12 cellular contexts compared by ENCODE assay signal in genomic region chr11:103875855-103876510, GRCh38.
A peak's percentile ranks its signal among the peaks of the same experiment; 100 is the strongest.
DNase-seq lines count a peak whose midpoint lies in the region; ATAC-seq and TF ChIP-seq lines count a peak whose summit lies in the region.
"Had no signal": no experiment of that assay in that cellular context is flagged by ENCODE, and none has a peak within 500 bp of the region (broad histone marks: within the 10 kb centered on the region; RNA-seq: fewer than 3 reads in every experiment).

No MANE protein-coding gene starts in this region.

- WGBS in esophagus squamous epithelium, 2 donors = 55 to 89% methylated on average over 2 of the region's 2 CpGs

- H3K27ac ChIP-seq in SU-DHL-6 (ENCODE audit: low read depth, low read length) = peak overlapping the region; percentile 69
- H3K27ac ChIP-seq in esophagus squamous epithelium = no peak overlapping the region
- H3K27ac ChIP-seq: cardiac muscle cell, neural progenitor cell had no signal

- no peaks in the 10 kb centered on the region for H4K20me1 ChIP-seq in SU-DHL-6 (ENCODE audit: low read depth, low read length)

- no peak for TF ChIP-seq POLR2A in esophagus squamous epithelium (IDR thresholded peaks at IDR 0.05)

- peak overlapping the region; percentile 32 for H3K4me2 ChIP-seq in SU-DHL-6 (ENCODE audit: low read depth, low read length, poor library complexity, severe bottlenecking)
- H3K4me2 ChIP-seq: neural progenitor cell had no signal

- peaks cover 9% of the 10 kb centered on the region; the same call in 1 of the 2 replicates for H3F3A ChIP-seq in SU-DHL-6 (ENCODE audit: insufficient read depth)

- H3K36me3 ChIP-seq in SU-DHL-6 (ENCODE audit: low read length) (no peaks in the 10 kb centered on the region), esophagus squamous epithelium (no peaks in the 10 kb centered on the region)
- H3K36me3 ChIP-seq: cardiac muscle cell, neural progenitor cell had no signal

- no peaks in the 10 kb centered on the region for H3K4me1 ChIP-seq in esophagus squamous epithelium
- H3K4me1 ChIP-seq: neural progenitor cell had no signal

- ATAC-seq in GM18870 (IDR thresholded peaks at IDR 0.05; ENCODE audit: unreplicated experiment) (peak; percentile 83), GM21515 (IDR thresholded peaks at IDR 0.05; ENCODE audit: unreplicated experiment) (peak; percentile 95), HG03066 (IDR thresholded peaks at IDR 0.05; ENCODE audit: low read depth, unreplicated experiment) (peak; percentile 92), SK-N-SH treated with all-trans-retinoic acid at 6 μM for 48 hours (no peak)

- H3K79me2 ChIP-seq in SU-DHL-6 (ENCODE audit: insufficient read depth, low read length) = no peaks in the 10 kb centered on the region

- H3K9ac ChIP-seq in SU-DHL-6 (ENCODE audit: low read length) = no peak overlapping the region
- H3K9ac ChIP-seq: neural progenitor cell had no signal

- no peak for TF ChIP-seq CTCF in SU-DHL-6 (IDR thresholded peaks at IDR 0.05; ENCODE audit: insufficient read depth, low read length, poor library complexity, severe bottlenecking)
- TF ChIP-seq CTCF in esophagus squamous epithelium (IDR thresholded peaks at IDR 0.05) = no peak

- DNase-seq in D341Med (ENCODE audit: low spot score) (no peak), esophagus squamous epithelium (lab: John Stamatoyannopoulos, UW) (no peak), pons (ENCODE audit: low spot score) (no peak)
- DNase-seq: islet precursor cell, NCI-H82 had no signal

- H2AFZ ChIP-seq in SU-DHL-6 (ENCODE audit: low read depth, low read length, severe bottlenecking) = no peak overlapping the region
- H2AFZ ChIP-seq: neural progenitor cell had no signal

- intact Hi-C loops in esophagus squamous epithelium (cut with DNase I) = no loop called here

- no peak overlapping the region for H3K4me3 ChIP-seq in SU-DHL-6 (ENCODE audit: insufficient read depth, low read length, poor library complexity, severe bottlenecking)
- H3K4me3 ChIP-seq in esophagus squamous epithelium = no peak overlapping the region
- H3K4me3 ChIP-seq: cardiac muscle cell, neural progenitor cell had no signal

- H3K9me2 ChIP-seq in SU-DHL-6 (replicated peaks; ENCODE audit: insufficient read depth, low read length) = no peaks in the 10 kb centered on the region

- no peaks in the 10 kb centered on the region for H3K27me3 ChIP-seq in SU-DHL-6 (ENCODE audit: low read length)
- no peaks in the 10 kb centered on the region for H3K27me3 ChIP-seq in esophagus squamous epithelium
- H3K27me3 ChIP-seq: cardiac muscle cell, neural progenitor cell had no signal

- H3K9me3 ChIP-seq in SU-DHL-6 (ENCODE audit: insufficient read depth, low read length) = no peaks in the 10 kb centered on the region
- H3K9me3 ChIP-seq in esophagus squamous epithelium = no peaks in the 10 kb centered on the region

TF ChIP-seq in SK-N-SH treated with all-trans-retinoic acid at 6 μM for 48 hours, 23 proteins besides CTCF, POLR2A, EP300 and RAD21:
- TF ChIP-seq SNAI2 (CRISPR knock-in tag; IDR thresholded peaks at IDR 0.05) (no peak), GLIS3 (CRISPR knock-in tag; IDR thresholded peaks at IDR 0.05) (no peak), RARB (CRISPR knock-in tag; IDR thresholded peaks at IDR 0.05) (no peak), ARNTL (CRISPR knock-in tag; IDR thresholded peaks at IDR 0.05; ENCODE audit: borderline replicate concordance, low read depth) (no peak), ISL1 (CRISPR knock-in tag; IDR thresholded peaks at IDR 0.05) (no peak), ZFP30 (CRISPR knock-in tag; IDR thresholded peaks at IDR 0.05) (no peak)
